ENCODE assay signal across 9 cellular contexts in genomic region chr12:51326762-51327439, GRCh38. TPM values are rescaled to one million over a fixed set of nuclear protein-coding genes. Genes with fewer than 3 reads are reported as not detected.
DNase-seq lines count a peak whose midpoint lies in the region; ATAC-seq, FAIRE-seq and TF ChIP-seq lines count a peak whose summit lies in the region.
"Had no signal": no experiment of that assay in that cellular context is flagged by ENCODE, and none has a peak within 500 bp of the region (broad histone marks: within the 10 kb centered on the region; RNA-seq: fewer than 3 reads in every experiment).

No MANE protein-coding gene starts in this region.

- H3K9me3 Mint-ChIP-seq in GM23338 (no peaks in the 10 kb centered on the region; the same call in 2 of the 3 replicates), nephron (no peaks in the 10 kb centered on the region)

- H3K27me3 ChIP-seq in GM23338 (ENCODE audit: insufficient read depth), result no peaks in the 10 kb centered on the region
- no peaks in the 10 kb centered on the region; a peak in 1 of 7 replicates for H3K27me3 ChIP-seq in H1 (replicated peaks in 1 of 4; ENCODE audit: control insufficient read depth in 3 of 4, extremely low read depth in 1 of 4, insufficient read depth in 3 of 4, low read length in 3 of 4)

- H3K23ac ChIP-seq in H1 (ENCODE audit: insufficient read length), result no peak overlapping the region

- H3K9ac ChIP-seq in H1 (replicated peaks in 1 of 4; ENCODE audit: extremely low read depth in 1 of 4, low read depth in 3 of 4, low read length in 3 of 4), result no peak overlapping the region

- H3K79me2 ChIP-seq in GM23338 (replicated peaks; ENCODE audit: insufficient read depth) (no peaks in the 10 kb centered on the region), H1 (ENCODE audit: control insufficient read depth in 1 of 2, insufficient read depth in 2 of 2, low read length in 2 of 2) (no peaks in the 10 kb centered on the region)

- no peak overlapping the region for H3K4ac ChIP-seq in H1 (replicated peaks; ENCODE audit: insufficient read length, low read depth, low read length)

- H3K4me3 Mint-ChIP-seq in GM23338 (no peak overlapping the region), nephron (no peak overlapping the region)

- H2AFZ ChIP-seq in GM23338 (peak overlapping the region; percentile 96), H1 (ENCODE audit: low read length) (peak overlapping the region; percentile 78; the same call in 1 of the 2 replicates)

- CTCF ChIA-PET in H1 (lab: Charles Lee; ENCODE audit: partially characterized antibody), result interaction anchor here (0.6 to 7.0 kb wide), 8 partner anchors 15 to 107 kb away, joined by 3 to 45 read pairs (median 4); no protein-coding TSS in a partner anchor

- 0 out of 2 replicates have a peak, but pooled peaks cover 2% of the 10 kb centered on the region for H3F3A ChIP-seq in GM23338 (replicated peaks; ENCODE audit: low read depth)

- no peak overlapping the region for H2BK15ac ChIP-seq in H1 (ENCODE audit: low read length)

- H3K4me1 ChIP-seq in GM23338 (ENCODE audit: insufficient read depth) (no peaks in the 10 kb centered on the region), H1 (replicated peaks in 1 of 4; ENCODE audit: control insufficient read depth in 3 of 4, insufficient read depth in 4 of 4, low read length in 3 of 4) (peaks cover 0 to 3% (median 0%) of the 10 kb centered on the region in 4 experiments; a peak in 2 of 7 replicates)

- H2BK12ac ChIP-seq in H1 (ENCODE audit: low read depth, low read length), result no peak overlapping the region

- TF ChIP-seq CTCF in GM23338 (conservative IDR thresholded peaks at IDR 0.05; ENCODE audit: low read depth in 2 of 2) (no peak), H1 (IDR thresholded peaks at IDR 0.05; ENCODE audit: control extremely low read depth in 1 of 3, insufficient read depth in 1 of 3, low read depth in 1 of 3, low read length in 3 of 3) (no peak), nephron (IDR thresholded peaks at IDR 0.05; ENCODE audit: unreplicated experiment in 3 of 3) (no peak)

- FAIRE-seq in H1 (lab: Jason Lieb, UNC), result no peak

- H4K5ac ChIP-seq in H1 (ENCODE audit: insufficient read length, low read depth, low read length), result no peak overlapping the region

- TF ChIP-seq POLR2A in H1 (IDR thresholded peaks at IDR 0.05; ENCODE audit: control extremely low read depth in 1 of 2, low read depth in 2 of 2, low read length in 2 of 2), result no peak

- H3K36me3 ChIP-seq in GM23338 (ENCODE audit: insufficient read depth) (no peaks in the 10 kb centered on the region), H1 (ENCODE audit: control insufficient read depth in 2 of 4, insufficient read depth in 4 of 4, low read length in 3 of 4) (no peaks in the 10 kb centered on the region)

- H3K27me3 Mint-ChIP-seq in GM23338 (ENCODE audit: insufficient read depth, low read depth, poor library complexity), result peaks cover 3% of the 10 kb centered on the region
- H3K27me3 Mint-ChIP-seq in nephron (ENCODE audit: low read depth), result no peaks in the 10 kb centered on the region

- in situ Hi-C loops in G401 (cut with HindIII; ENCODE audit: low sequenced_read_pairs), result no loop called here

- no peak for TF ChIP-seq EP300 in H1 (IDR thresholded peaks at IDR 0.05; ENCODE audit: borderline replicate concordance in 1 of 2, low read depth in 2 of 2, low read length in 2 of 2)

- H3K9me3 ChIP-seq in H1 (ENCODE audit: insufficient read depth in 2 of 2, low read depth in 1 of 2, low read length in 1 of 2), result no peaks in the 10 kb centered on the region

- no peak overlapping the region for H4K91ac ChIP-seq in H1 (replicated peaks; ENCODE audit: insufficient read length, low read length)

- H4K8ac ChIP-seq in H1 (ENCODE audit: extremely low read depth, insufficient read depth, low read length), result no peak overlapping the region

- H3K4me2 ChIP-seq in GM23338 (no peak overlapping the region), H1 (ENCODE audit: insufficient read depth in 1 of 2, low read depth in 2 of 2, low read length in 2 of 2) (no peak overlapping the region)

- H4K20me1 ChIP-seq in GM23338 (replicated peaks; ENCODE audit: insufficient read depth), result no peaks in the 10 kb centered on the region
- H4K20me1 ChIP-seq in H1 (replicated peaks in 1 of 2; ENCODE audit: control insufficient read depth in 1 of 2, insufficient read depth in 2 of 2, low read length in 2 of 2), result no peaks in the 10 kb centered on the region

- peaks cover 2% of the 10 kb centered on the region for H3K4me1 Mint-ChIP-seq in GM23338
- H3K4me1 Mint-ChIP-seq in nephron, result peaks cover 8% of the 10 kb centered on the region

- POLR2A ChIA-PET in H1 (lab: Charles Lee; ENCODE audit: partially characterized antibody), result interaction anchor here (1.8 kb wide), 1 partner anchor 8 kb away, joined by 5 read pairs; no protein-coding TSS in a partner anchor

- WGBS in H1 (ENCODE audit: extremely low coverage in 1 of 2, insufficient coverage in 1 of 2, insufficient read length in 1 of 2, insufficient replicate concordance in 2 of 2, low coverage in 1 of 2, low lambda C conversion rate in 2 of 2, missing lambda C conversion rate in 1 of 2), 2 experiments, result 84% methylated on average over 7 of the region's 7 CpGs; no CpG with 5 or more reads in 1 of the 2 experiments

- no peak overlapping the region for H3K14ac ChIP-seq in H1 (ENCODE audit: insufficient read length)

- H3K18ac ChIP-seq in H1 (ENCODE audit: extremely low read depth, low read length), result no peak overlapping the region

- H3K4me3 ChIP-seq in GM23338, result no peak overlapping the region
- no peak overlapping the region for H3K4me3 ChIP-seq in H1 (ENCODE audit: extremely low read depth in 1 of 4, insufficient read depth in 2 of 4, low read depth in 3 of 4, low read length in 4 of 4)

- ATAC-seq in GM23338, result no peak
- ATAC-seq in GM21619 (IDR thresholded peaks at IDR 0.05; ENCODE audit: unreplicated experiment), result no peak
- no peak for ATAC-seq in GM19324 (IDR thresholded peaks at IDR 0.05; ENCODE audit: low FRiP score, unreplicated experiment)

- H2BK120ac ChIP-seq in H1 (replicated peaks; ENCODE audit: low read depth, low read length), result no peak overlapping the region

- DNase-seq in G401 (ENCODE audit: low spot score) (peak; percentile 5), GM23338 (ENCODE audit: low spot score) (no peak), OCI-M1 (lab: John Stamatoyannopoulos, UW) (peak; percentile 98), H1 (ENCODE audit: low read depth in 1 of 2, low spot score in 2 of 2) (no peak)
- DNase-seq in central memory CD4-positive, alpha-beta T cell, result no peak

- H2BK5ac ChIP-seq in H1 (ENCODE audit: low read depth, low read length), result no peak overlapping the region

- H3K27ac Mint-ChIP-seq in GM23338 (peak overlapping the region; percentile 18; the same call in 1 of the 2 replicates), nephron (peak overlapping the region in 2 of 3 experiments; percentile 17 to 20)

- no peaks in the 10 kb centered on the region for H3K79me1 ChIP-seq in H1 (ENCODE audit: low read depth, low read length)

- H3K9me2 ChIP-seq in GM23338 (ENCODE audit: insufficient read depth), result 0 out of 2 replicates have a peak, but pooled peaks cover 2% of the 10 kb centered on the region

- no peak for TF ChIP-seq RAD21 in H1 (IDR thresholded peaks at IDR 0.05 in 1 of 2, conservative IDR thresholded peaks at IDR 0.05 in 1 of 2; ENCODE audit: low read depth in 2 of 2, low read length in 2 of 2)

- H3K36me3 Mint-ChIP-seq in GM23338 (ENCODE audit: low read depth), result no peaks in the 10 kb centered on the region
- no peaks in the 10 kb centered on the region for H3K36me3 Mint-ChIP-seq in nephron (ENCODE audit: low read depth)

- no peak overlapping the region for H2BK20ac ChIP-seq in H1 (ENCODE audit: low read length)

- H3K27ac ChIP-seq in GM23338 (ENCODE audit: low read depth) (0 out of 2 replicates have a peak overlapping the region, but pooled peaks have one; percentile 57), H1 (ENCODE audit: low read depth, low read length) (no peak overlapping the region)

- H2AK5ac ChIP-seq in H1 (ENCODE audit: low read depth, low read length), result no peak overlapping the region

- no peak overlapping the region for H3K56ac ChIP-seq in H1 (replicated peaks; ENCODE audit: insufficient read length, low read depth, low read length)

- H3K23me2 ChIP-seq in H1 (ENCODE audit: low read depth, low read length), result no peaks in the 10 kb centered on the region

RNA-seq across cellular contexts. Expression of gene BIN2, which starts 2.9 kb away (rescaled TPM):
- not detected in 2 replicates for total RNA-seq in G401 (2014; rRNA removed; shearing (Covaris generic))
- total RNA-seq in GM23338 (2014; rRNA removed; shearing (Covaris generic)), result 0.23 TPM in 1 of 2 replicates, not detected in the other
- polyA plus RNA-seq in GM23338 (2016; fragmentation: Nextera tagmentation; extraction: Ambion mirVana) (0.17 TPM in 1 of 2 replicates, not detected in the other), H1 (2011; rRNA removed) (0.05 TPM in 1 of 2 replicates, not detected in the other)
- not detected in 2 replicates for total RNA-seq in H1 (2021; fragmentation: NEBNext Ultra II Directional; extraction: Animal tissue kit (Norgen Biotek cat#: 25700))
- polyA plus RNA-seq in H1 (2011; cell fraction: cytosol; rRNA removed), result 0.08 TPM
- polyA plus RNA-seq in H1 (2011; cell fraction: nucleus; rRNA removed), result not detected
- 0.13 TPM in 1 of 4 replicates, not detected in the others for polyA plus RNA-seq in H1 (2012, experiment 1 of 2)
- not detected for polyA plus RNA-seq in H1 (2012, experiment 2 of 2)
- polyA plus RNA-seq in H1 (2013, experiment 1 of 2), result 0.04 TPM
- polyA plus RNA-seq in H1 (2013, experiment 2 of 2), result 0.07 TPM
- 0.24 TPM in 1 of 2 replicates, not detected in the other for polyA minus RNA-seq in H1 (2011; rRNA and poly(A)+ RNA removed)
- polyA minus RNA-seq in H1 (2011; cell fraction: cytosol; rRNA and poly(A)+ RNA removed), result not detected
- polyA minus RNA-seq in H1 (2011; cell fraction: nucleus; rRNA and poly(A)+ RNA removed), result not detected

RNA-seq across cellular contexts. Expression of gene CELA1, which starts 19.6 kb away (rescaled TPM):
- total RNA-seq in G401 (2014; rRNA removed; shearing (Covaris generic)), result not detected in 2 replicates
- not detected in 2 replicates for total RNA-seq in GM23338 (2014; rRNA removed; shearing (Covaris generic))
- not detected in 2 replicates for polyA plus RNA-seq in GM23338 (2016; fragmentation: Nextera tagmentation; extraction: Ambion mirVana)
- not detected in 2 replicates for total RNA-seq in H1 (2021; fragmentation: NEBNext Ultra II Directional; extraction: Animal tissue kit (Norgen Biotek cat#: 25700))
- 0.09 TPM in 1 of 2 replicates, not detected in the other for polyA plus RNA-seq in H1 (2011; rRNA removed)
- not detected for polyA plus RNA-seq in H1 (2011; cell fraction: cytosol; rRNA removed)
- not detected for polyA plus RNA-seq in H1 (2011; cell fraction: nucleus; rRNA removed)
- not detected in 4 replicates for polyA plus RNA-seq in H1 (2012, experiment 1 of 2)
- not detected for polyA plus RNA-seq in H1 (2012, experiment 2 of 2)
- not detected for polyA plus RNA-seq in H1 (2013, experiment 1 of 2)
- polyA plus RNA-seq in H1 (2013, experiment 2 of 2), result not detected
- polyA minus RNA-seq in H1 (2011; rRNA and poly(A)+ RNA removed), result not detected in 2 replicates
- polyA minus RNA-seq in H1 (2011; cell fraction: cytosol; rRNA and poly(A)+ RNA removed), result not detected
- polyA minus RNA-seq in H1 (2011; cell fraction: nucleus; rRNA and poly(A)+ RNA removed), result not detected
- total RNA-seq: T-helper 1 cell treated with Interleukin-12 subunit alpha and Interleukin-12 subunit beta and Interleukin-4 antibody, amounts not matched to agents 30 ng/mL and 1 ng/mL, for 36 hours had no signal

RNA-seq across cellular contexts. Expression of gene SMAGP, which starts 56.7 kb away (rescaled TPM):
- 2.7 and 7.5 TPM in 2 replicates for total RNA-seq in G401 (2014; rRNA removed; shearing (Covaris generic))
- total RNA-seq in GM23338 (2014; rRNA removed; shearing (Covaris generic)), result 7.1 and 8.2 TPM in 2 replicates
- polyA plus RNA-seq in GM23338 (2016; fragmentation: Nextera tagmentation; extraction: Ambion mirVana) (3.9 and 4.7 TPM in 2 replicates), H1 (2011; rRNA removed) (12.7 and 13.9 TPM in 2 replicates)
- total RNA-seq in H1 (2021; fragmentation: NEBNext Ultra II Directional; extraction: Animal tissue kit (Norgen Biotek cat#: 25700)), result 9.2 and 9.4 TPM in 2 replicates
- 12.9 TPM for polyA plus RNA-seq in H1 (2011; cell fraction: cytosol; rRNA removed)
- polyA plus RNA-seq in H1 (2011; cell fraction: nucleus; rRNA removed), result 8.2 TPM
- 9.5 to 11.2 TPM (median 10.4 TPM) in 4 replicates for polyA plus RNA-seq in H1 (2012, experiment 1 of 2)
- polyA plus RNA-seq in H1 (2012, experiment 2 of 2), result 11.1 TPM
- 10.1 TPM for polyA plus RNA-seq in H1 (2013, experiment 1 of 2)
- 11.8 TPM for polyA plus RNA-seq in H1 (2013, experiment 2 of 2)
- 9.9 and 12.0 TPM in 2 replicates for polyA minus RNA-seq in H1 (2011; rRNA and poly(A)+ RNA removed)
- 3.4 TPM for polyA minus RNA-seq in H1 (2011; cell fraction: cytosol; rRNA and poly(A)+ RNA removed)
- polyA minus RNA-seq in H1 (2011; cell fraction: nucleus; rRNA and poly(A)+ RNA removed), result 5.0 TPM

Comparison
In these comparisons a context has a peak if more than half of its experiments do, and no peak if none do; other contexts are left out.
1. DNase-seq: peak in G401 (single experiment) and OCI-M1 (single experiment); none in GM23338 (single experiment), H1 (0 of 2) and central memory CD4-positive, alpha-beta T cell (single experiment).